Comparison of ENCODE assay signal across 7 cellular contexts in genomic region chr9:9352877-9353481, GRCh38.
DNase-seq lines count a peak whose midpoint lies in the region; ATAC-seq and TF ChIP-seq lines count a peak whose summit lies in the region.

No MANE protein-coding gene starts in this region.

- no peak overlapping the region for H3K27ac ChIP-seq in KMS-11
- no peak overlapping the region for H3K27ac ChIP-seq in neural progenitor cell

- H3K36me3 ChIP-seq in KMS-11 (ENCODE audit: insufficient read depth) = no peaks in the 10 kb centered on the region
- H3K36me3 ChIP-seq in neural progenitor cell = no peaks in the 10 kb centered on the region

- H3K4me1 ChIP-seq in KMS-11 (ENCODE audit: low read depth, poor library complexity, severe bottlenecking) (no peaks in the 10 kb centered on the region), neural progenitor cell (peaks cover 6% of the 10 kb centered on the region)

- H3K4me2 ChIP-seq in KMS-11 (no peak overlapping the region), neural progenitor cell (no peak overlapping the region)

- no peak overlapping the region for H3K4me3 Mint-ChIP-seq in neural progenitor cell
- H3K4me3 Mint-ChIP-seq in activated CD8-positive, alpha-beta memory T cell treated with anti-CD3 and anti-CD28 coated beads, Interleukin-2, amount 10 ng/mL, durations not matched to agents 7 days and 5 days = no peak overlapping the region
- H3K4me3 Mint-ChIP-seq in activated naive CD4-positive, alpha-beta T cell treated with anti-CD3 and anti-CD28 coated beads, Interleukin-2, amount 10 ng/mL, durations not matched to agents 7 days and 5 days = no peak overlapping the region

- DNase-seq in GM10266 (ENCODE audit: extremely low spot score) = no peak
- DNase-seq in cerebellum (ENCODE audit: low spot score) = peak; percentile 1
- peak; percentile 36 for DNase-seq in neural progenitor cell (ENCODE audit: low spot score)
- no peak for DNase-seq in epidermal melanocyte (ENCODE audit: insufficient read length, low spot score)
- no peak for DNase-seq in activated CD8-positive, alpha-beta memory T cell treated with anti-CD3 and anti-CD28 coated beads, Interleukin-2, amount 10 ng/mL, durations not matched to agents 7 days and 5 days
- no peak for DNase-seq in activated naive CD4-positive, alpha-beta T cell treated with anti-CD3 and anti-CD28 coated beads, Interleukin-2, amount 10 ng/mL, durations not matched to agents 7 days and 5 days

- H3F3A ChIP-seq in neural progenitor cell (ENCODE audit: low read depth) = no peaks in the 10 kb centered on the region

- H3K4me3 ChIP-seq in KMS-11 (IDR thresholded peaks at IDR 0.05; ENCODE audit: insufficient read depth, low read depth, low read length) (no peak overlapping the region), neural progenitor cell (no peak overlapping the region)

- H2AFZ ChIP-seq in KMS-11 (ENCODE audit: low read depth) = no peak overlapping the region
- H2AFZ ChIP-seq in neural progenitor cell (replicated peaks) = no peak overlapping the region

- ATAC-seq in activated CD8-positive, alpha-beta memory T cell treated with anti-CD3 and anti-CD28 coated beads, Interleukin-2, amount 10 ng/mL, durations not matched to agents 7 days and 5 days = no peak

- H3K9me3 Mint-ChIP-seq in neural progenitor cell = no peaks in the 10 kb centered on the region
- no peaks in the 10 kb centered on the region for H3K9me3 Mint-ChIP-seq in activated CD8-positive, alpha-beta memory T cell treated with anti-CD3 and anti-CD28 coated beads, Interleukin-2, amount 10 ng/mL, durations not matched to agents 7 days and 5 days (ENCODE audit: low read depth)
- H3K9me3 Mint-ChIP-seq in activated naive CD4-positive, alpha-beta T cell treated with anti-CD3 and anti-CD28 coated beads, Interleukin-2, amount 10 ng/mL, durations not matched to agents 7 days and 5 days = no peaks in the 10 kb centered on the region

- H3K27me3 ChIP-seq in KMS-11 (ENCODE audit: insufficient read depth, low read depth) (no peaks in the 10 kb centered on the region), neural progenitor cell (no peaks in the 10 kb centered on the region)

- no peaks in the 10 kb centered on the region for H3K36me3 Mint-ChIP-seq in neural progenitor cell
- H3K36me3 Mint-ChIP-seq in activated CD8-positive, alpha-beta memory T cell treated with anti-CD3 and anti-CD28 coated beads, Interleukin-2, amount 10 ng/mL, durations not matched to agents 7 days and 5 days = no peaks in the 10 kb centered on the region
- H3K36me3 Mint-ChIP-seq in activated naive CD4-positive, alpha-beta T cell treated with anti-CD3 and anti-CD28 coated beads, Interleukin-2, amount 10 ng/mL, durations not matched to agents 7 days and 5 days = no peaks in the 10 kb centered on the region

- H4K20me1 ChIP-seq in KMS-11 (ENCODE audit: insufficient read depth) (no peaks in the 10 kb centered on the region), neural progenitor cell (ENCODE audit: low read depth) (no peaks in the 10 kb centered on the region)

- H3K4me1 Mint-ChIP-seq in neural progenitor cell = no peaks in the 10 kb centered on the region
- H3K4me1 Mint-ChIP-seq in activated CD8-positive, alpha-beta memory T cell treated with anti-CD3 and anti-CD28 coated beads, Interleukin-2, amount 10 ng/mL, durations not matched to agents 7 days and 5 days = no peaks in the 10 kb centered on the region
- H3K4me1 Mint-ChIP-seq in activated naive CD4-positive, alpha-beta T cell treated with anti-CD3 and anti-CD28 coated beads, Interleukin-2, amount 10 ng/mL, durations not matched to agents 7 days and 5 days = no peaks in the 10 kb centered on the region

- CTCF ChIA-PET in activated CD8-positive, alpha-beta memory T cell treated with anti-CD3 and anti-CD28 coated beads, Interleukin-2, amount 10 ng/mL, durations not matched to agents 7 days and 5 days (lab: Charles Lee) = no interaction called here
- CTCF ChIA-PET in activated naive CD4-positive, alpha-beta T cell treated with anti-CD3 and anti-CD28 coated beads, Interleukin-2, amount 10 ng/mL, durations not matched to agents 7 days and 5 days (lab: Charles Lee) = no interaction called here

- no peak overlapping the region for H3K27ac Mint-ChIP-seq in neural progenitor cell
- no peak overlapping the region for H3K27ac Mint-ChIP-seq in activated CD8-positive, alpha-beta memory T cell treated with anti-CD3 and anti-CD28 coated beads, Interleukin-2, amount 10 ng/mL, durations not matched to agents 7 days and 5 days
- H3K27ac Mint-ChIP-seq in activated naive CD4-positive, alpha-beta T cell treated with anti-CD3 and anti-CD28 coated beads, Interleukin-2, amount 10 ng/mL, durations not matched to agents 7 days and 5 days = no peak overlapping the region

- no peaks in the 10 kb centered on the region for H3K9me3 ChIP-seq in neural progenitor cell (ENCODE audit: low read depth)

- H3K27me3 Mint-ChIP-seq in neural progenitor cell (ENCODE audit: insufficient read depth, low read depth) = no peaks in the 10 kb centered on the region
- H3K27me3 Mint-ChIP-seq in activated CD8-positive, alpha-beta memory T cell treated with anti-CD3 and anti-CD28 coated beads, Interleukin-2, amount 10 ng/mL, durations not matched to agents 7 days and 5 days = no peaks in the 10 kb centered on the region
- no peaks in the 10 kb centered on the region for H3K27me3 Mint-ChIP-seq in activated naive CD4-positive, alpha-beta T cell treated with anti-CD3 and anti-CD28 coated beads, Interleukin-2, amount 10 ng/mL, durations not matched to agents 7 days and 5 days

- TF ChIP-seq CTCF in GM10266 (IDR thresholded peaks at IDR 0.05; ENCODE audit: control insufficient read depth, insufficient read depth, low read depth, missing control alignments) (peak; percentile 40), KMS-11 (conservative IDR thresholded peaks at IDR 0.05; ENCODE audit: low read depth, low read length) (peak; percentile 74), neural progenitor cell (IDR thresholded peaks at IDR 0.05) (peak; percentile 90)

- H3K79me2 ChIP-seq in KMS-11 (ENCODE audit: insufficient read depth, low read depth) (no peaks in the 10 kb centered on the region), neural progenitor cell (ENCODE audit: low read depth) (no peaks in the 10 kb centered on the region)

- H3K9ac ChIP-seq in KMS-11 (no peak overlapping the region), neural progenitor cell (no peak overlapping the region)

Comparison
In these comparisons a context has a peak if more than half of its experiments do, and no peak if none do; other contexts are left out.
1. DNase-seq: peak in cerebellum (single experiment) and neural progenitor cell (single experiment); none in GM10266 (single experiment), epidermal melanocyte (single experiment), activated CD8-positive, alpha-beta memory T cell treated with anti-CD3 and anti-CD28 coated beads, Interleukin-2, amount 10 ng/mL, durations not matched to agents 7 days and 5 days (single experiment) and activated naive CD4-positive, alpha-beta T cell treated with anti-CD3 and anti-CD28 coated beads, Interleukin-2, amount 10 ng/mL, durations not matched to agents 7 days and 5 days (single experiment).
2. CTCF ChIP-seq: peak in every context shown above with its lines; median percentile 90 in neural progenitor cell; 74 in KMS-11; 40 in GM10266.